ENCODE assay signal across 8 cellular contexts in genomic region chr3:46488735-46489361, GRCh38. TPM values are rescaled to one million over a fixed set of nuclear protein-coding genes. Genes with fewer than 3 reads are reported as not detected.
DNase-seq lines count a peak whose midpoint lies in the region; ATAC-seq and TF ChIP-seq lines count a peak whose summit lies in the region.

No MANE protein-coding gene starts in this region.

- DNase-seq in 8988T (peak; percentile 98), NCI-H2171 (lab: John Stamatoyannopoulos, UW) (peak; percentile 48), WERI-Rb-1 (peak; percentile 95), MCF 10A (ENCODE audit: unreplicated experiment) (peak; percentile 91), immature natural killer cell (peak; percentile 79 to 83 (median 82))
- peak; percentile 89 to 97 (median 92) for DNase-seq in stimulated activated CD4-positive, alpha-beta T cell treated with anti-CD3 and anti-CD28 coated beads, Interleukin-12 subunit alpha, Interleukin-12 subunit beta, amount 100 ng/mL, for 48 hours (ENCODE audit: low read depth in 2 of 3, low spot score in 1 of 3)

- H3K27me3 Mint-ChIP-seq in MCF 10A (ENCODE audit: insufficient read depth, unreplicated experiment) (no peaks in the 10 kb centered on the region), immature natural killer cell (ENCODE audit: low read depth in 3 of 3) (peaks cover 0 to 1% (median 1%) of the 10 kb centered on the region in 3 donors)

- H3K36me3 ChIP-seq in WERI-Rb-1 = no peaks in the 10 kb centered on the region

- H3K27me3 ChIP-seq in WERI-Rb-1 (ENCODE audit: insufficient read depth, low read depth, severe bottlenecking) = no peaks in the 10 kb centered on the region

- no peak overlapping the region for H3K27ac ChIP-seq in WERI-Rb-1

- H3K9me3 Mint-ChIP-seq in MCF 10A (ENCODE audit: unreplicated experiment) = no peaks in the 10 kb centered on the region
- H3K9me3 Mint-ChIP-seq in immature natural killer cell = no peaks in the 10 kb centered on the region

- H3K4me3 ChIP-seq in WERI-Rb-1 (ENCODE audit: low read depth, low read length) = no peak overlapping the region

- no peaks in the 10 kb centered on the region for H3K9me3 ChIP-seq in WERI-Rb-1 (ENCODE audit: severe bottlenecking)

- no peak overlapping the region for H3K4me3 Mint-ChIP-seq in MCF 10A (ENCODE audit: unreplicated experiment)
- H3K4me3 Mint-ChIP-seq in immature natural killer cell = peak overlapping the region; percentile 40 to 73 (median 55)

- intact Hi-C loops in MCF 10A (cut with micrococcal nuclease) = loop anchor here (1.0 kb wide), 3 partner anchors 69 to 204 kb away; partner anchors contain the start of gene ALS2CL

- no peaks in the 10 kb centered on the region for H3K36me3 Mint-ChIP-seq in MCF 10A (ENCODE audit: insufficient read depth, unreplicated experiment)
- H3K36me3 Mint-ChIP-seq in immature natural killer cell = no peaks in the 10 kb centered on the region

- H3K27ac Mint-ChIP-seq in MCF 10A (ENCODE audit: low read depth, unreplicated experiment) (no peak overlapping the region), immature natural killer cell (peak overlapping the region in 2 of 6 donors; percentile 30 to 70)

- POLR2A ChIA-PET in MCF 10A (lab: Yijun Ruan, JAX) = interaction anchor here (0.6 to 1.9 kb wide), 8 partner anchors 28 to 486 kb away, joined by 3 to 12 read pairs (median 4); partner anchors contain the start of gene ALS2CL

- H3K4me1 Mint-ChIP-seq in MCF 10A (ENCODE audit: insufficient read depth, unreplicated experiment) = peaks cover 19% of the 10 kb centered on the region
- peaks cover 9 to 11% of the 10 kb centered on the region in 2 donors for H3K4me1 Mint-ChIP-seq in immature natural killer cell

- TF ChIP-seq CTCF in WERI-Rb-1 (IDR thresholded peaks at IDR 0.05; ENCODE audit: low read depth, low read length) (peak; percentile 99), MCF 10A (IDR thresholded peaks at IDR 0.05; ENCODE audit: unreplicated experiment) (peak; percentile 99)

- CTCF ChIA-PET in MCF 10A (lab: Yijun Ruan, JAX) = interaction anchor here (0.5 to 4.2 kb wide), 59 partner anchors 8 to 462 kb away, joined by 3 to 71 read pairs (median 4); partner anchors contain the start of genes RTP3 and XCR1

- ATAC-seq in GM18520 (IDR thresholded peaks at IDR 0.05; ENCODE audit: unreplicated experiment) = peak; percentile 87
- ATAC-seq in HG03045 (IDR thresholded peaks at IDR 0.05; ENCODE audit: unreplicated experiment) = peak; percentile 94

- no TSS peak for BruUV-seq in MCF 10A (replicated peaks; lab: Mats Ljungman, UMichigan)

RNA-seq across cellular contexts. Expression of gene RTP3, which starts 8.9 kb away (rescaled TPM):
- total RNA-seq in MCF 10A (2022) = not detected in 2 replicates
- not detected for polyA plus RNA-seq in immature natural killer cell

RNA-seq across cellular contexts. Expression of gene LTF, which starts 24.1 kb away (rescaled TPM):
- not detected in 2 replicates for total RNA-seq in MCF 10A (2022)
- polyA plus RNA-seq in immature natural killer cell = not detected

Comparison
In these comparisons a context has a peak if more than half of its experiments do, and no peak if none do; other contexts are left out.
1. DNase-seq: peak in every context shown above with its lines; median percentile 98 in 8988T; 95 in WERI-Rb-1; 92 in stimulated activated CD4-positive, alpha-beta T cell treated with anti-CD3 and anti-CD28 coated beads, Interleukin-12 subunit alpha, Interleukin-12 subunit beta, amount 100 ng/mL, for 48 hours; 91 in MCF 10A; 82 in immature natural killer cell; 48 in NCI-H2171.